ENCODE assay signal across 20 cellular contexts in the genomic region with DNA sequence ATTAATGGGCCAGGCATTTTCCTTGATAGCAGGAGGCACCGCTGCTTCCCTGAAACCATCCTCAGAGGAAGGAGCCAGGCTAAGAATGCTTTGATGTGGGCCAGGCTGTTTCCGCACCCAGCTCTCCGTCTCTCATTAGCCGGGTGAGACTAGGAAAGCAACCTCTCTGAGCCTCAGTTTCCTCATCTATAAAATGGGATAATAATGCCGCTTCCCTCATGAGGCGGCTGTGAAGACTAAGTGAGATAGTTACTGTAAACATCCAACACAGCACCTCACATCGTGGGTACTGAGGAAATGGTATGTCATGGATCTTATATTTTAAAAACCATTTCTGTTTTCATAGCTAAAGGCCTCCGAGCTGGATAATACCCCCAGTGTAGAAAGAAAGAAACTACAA. TPM values are rescaled to one million over a fixed set of nuclear protein-coding genes. Genes with fewer than 3 reads are reported as not detected.
DNase-seq lines count a peak whose midpoint lies in the region; ATAC-seq and TF ChIP-seq lines count a peak whose summit lies in the region.
"Had no signal": no experiment of that assay in that cellular context is flagged by ENCODE, and none has a peak within 500 bp of the region (broad histone marks: within the 10 kb centered on the region; RNA-seq: fewer than 3 reads in every experiment).

No MANE protein-coding gene starts in this region.

- no peak overlapping the region for H4K8ac ChIP-seq in trophoblast cell (ENCODE audit: low read depth, low read length)

- peaks cover 46% of the 10 kb centered on the region for H3K79me1 ChIP-seq in trophoblast cell (ENCODE audit: low read length)

- H3K9ac ChIP-seq in BLaER1 (no peak overlapping the region), trophoblast cell (ENCODE audit: low read length) (no peak overlapping the region)

- H3K27me3 Mint-ChIP-seq in chondrocyte (ENCODE audit: low read depth) = no peaks in the 10 kb centered on the region
- H3K27me3 Mint-ChIP-seq: CD4-positive, alpha-beta T cell; IgD-negative memory B cell had no signal

- peaks cover 12% of the 10 kb centered on the region for H3K79me2 ChIP-seq in trophoblast cell (ENCODE audit: control insufficient read depth, insufficient read depth, low read length, poor library complexity)

- peaks cover 99% of the 10 kb centered on the region for H4K20me1 ChIP-seq in BLaER1

- ATAC-seq in HG03565 (IDR thresholded peaks at IDR 0.05; ENCODE audit: unreplicated experiment) = no peak
- ATAC-seq: HCT116 had no signal

- H3K9me3 ChIP-seq in BLaER1 = no peaks in the 10 kb centered on the region
- no peaks in the 10 kb centered on the region for H3K9me3 ChIP-seq in trophoblast cell (ENCODE audit: insufficient read depth, low read depth, low read length)
- H3K9me3 ChIP-seq: BE2C, Caco-2 had no signal

- H3K27ac ChIP-seq in BLaER1 (no peak overlapping the region), RWPE1 (peak overlapping the region; percentile 90), trophoblast cell (ENCODE audit: low read depth, low read length) (no peak overlapping the region)
- H3K27ac ChIP-seq: C4-2B had no signal

- no CpG with 5 or more reads among the region's 8 CpGs for WGBS in trophoblast cell (ENCODE audit: extremely low coverage, insufficient coverage, insufficient read length)

- no peak overlapping the region for H3K23ac ChIP-seq in trophoblast cell (ENCODE audit: low read length)

- H2BK120ac ChIP-seq in trophoblast cell (ENCODE audit: insufficient read depth, low read length, poor library complexity) = peak overlapping the region; percentile 52

- H3K9me3 Mint-ChIP-seq in chondrocyte (ENCODE audit: low read depth) = no peaks in the 10 kb centered on the region
- H3K9me3 Mint-ChIP-seq: CD4-positive, alpha-beta T cell; HFFc6; IgD-negative memory B cell had no signal

- H2AFZ ChIP-seq in trophoblast cell (ENCODE audit: insufficient read depth, low read length, poor library complexity) = no peak overlapping the region

- H3K4me3 ChIP-seq in BLaER1 (no peak overlapping the region), trophoblast cell (ENCODE audit: low read depth, low read length) (no peak overlapping the region)

- peak overlapping the region; percentile 57 for H2AK5ac ChIP-seq in trophoblast cell (ENCODE audit: low read length)

- H2BK12ac ChIP-seq in trophoblast cell (ENCODE audit: low read length) = peak overlapping the region; percentile 37

- peaks cover 70% of the 10 kb centered on the region for H3K4me1 ChIP-seq in BLaER1
- H3K4me1 ChIP-seq in trophoblast cell (ENCODE audit: control insufficient read depth in 1 of 2, insufficient read depth in 2 of 2, low read length in 2 of 2) = peaks cover 52 to 64% of the 10 kb centered on the region in 2 experiments
- H3K4me1 ChIP-seq: BE2C had no signal

- H2BK5ac ChIP-seq in trophoblast cell (ENCODE audit: low read depth, low read length, poor library complexity) = no peak overlapping the region

- H3K36me3 ChIP-seq in BLaER1 (peaks cover 77% of the 10 kb centered on the region), trophoblast cell (ENCODE audit: control insufficient read depth in 1 of 2, insufficient read depth in 2 of 2, low read length in 2 of 2) (peaks cover 20 to 21% of the 10 kb centered on the region in 2 experiments)
- H3K36me3 ChIP-seq: BE2C had no signal

- no peak for DNase-seq in RWPE1 (ENCODE audit: low spot score)
- no peak for DNase-seq in chondrocyte (ENCODE audit: low spot score)
- DNase-seq in trophoblast cell = no peak
- no peak for DNase-seq in NK-92 treated with Interleukin-12 subunit alpha and Interleukin-12 subunit beta, amount 100 ng/mL, for 24 hours (lab: John Stamatoyannopoulos, UW)
- no peak for DNase-seq in NCI-H2227 treated with DMSO at 0.1 percent for 48 hours (lab: John Stamatoyannopoulos, UW)
- DNase-seq: ACHN; BE2C; Caco-2; CD4-positive, alpha-beta T cell; DMS153; DMS79; GDM1; GOT3; H7; HFFc6 had no signal

- TF ChIP-seq CTCF in RWPE1 (conservative IDR thresholded peaks at IDR 0.05; ENCODE audit: low read depth) (no peak), chondrocyte (IDR thresholded peaks at IDR 0.05) (no peak)

- no peak overlapping the region for H4K12ac ChIP-seq in trophoblast cell (ENCODE audit: low read depth, low read length)

- H3K18ac ChIP-seq in trophoblast cell (ENCODE audit: low read length) = peak overlapping the region; percentile 5

- peak overlapping the region; percentile 50 for H4K91ac ChIP-seq in trophoblast cell (ENCODE audit: low read depth, low read length)

- H3K4me2 ChIP-seq in BLaER1 (peak overlapping the region; percentile 12; the same call in 1 of the 2 replicates), trophoblast cell (ENCODE audit: low read length) (no peak overlapping the region)

- H3K27ac Mint-ChIP-seq in chondrocyte (ENCODE audit: unreplicated experiment) = peak overlapping the region; percentile 27
- H3K27ac Mint-ChIP-seq: CD4-positive, alpha-beta T cell; HFFc6 had no signal

- no peak overlapping the region for H3K4ac ChIP-seq in trophoblast cell (ENCODE audit: low read depth, low read length)

- no peak overlapping the region for H3K14ac ChIP-seq in trophoblast cell (ENCODE audit: low read length)

- CTCF ChIA-PET in RWPE1 (lab: Yijun Ruan, JAX) = interaction anchor here (1.3 kb wide), 1 partner anchor 178 kb away, joined by 4 read pairs; no protein-coding TSS in a partner anchor

- H3K27me3 ChIP-seq in BLaER1 (no peaks in the 10 kb centered on the region), trophoblast cell (ENCODE audit: insufficient read depth, low read length) (no peaks in the 10 kb centered on the region)
- H3K27me3 ChIP-seq: BE2C had no signal

- POLR2A ChIA-PET in RWPE1 (lab: Yijun Ruan, JAX; ENCODE audit: low non-redundant PET) = no interaction called here

- H3K36me3 Mint-ChIP-seq in chondrocyte (ENCODE audit: low read depth) = peaks cover 13% of the 10 kb centered on the region
- H3K36me3 Mint-ChIP-seq: IgD-negative memory B cell had no signal

- peaks cover 42% of the 10 kb centered on the region for H3K4me1 Mint-ChIP-seq in chondrocyte (ENCODE audit: low read depth)

- H3K4me3 Mint-ChIP-seq in chondrocyte (ENCODE audit: unreplicated experiment) = no peak overlapping the region
- H3K4me3 Mint-ChIP-seq: CD4-positive, alpha-beta T cell; HFFc6; IgD-negative memory B cell had no signal

RNA-seq across cellular contexts. Expression of a gene that starts 46.5 kb away (rescaled TPM):
- total RNA-seq in chondrocyte = 99.9 to 110 TPM (median 107 TPM) in 3 replicates
- 51.6 and 53.5 TPM in 2 replicates for polyA plus RNA-seq in trophoblast cell (2013)
